Comparison of ENCODE assay signal across 20 cellular contexts in the genomic region with DNA sequence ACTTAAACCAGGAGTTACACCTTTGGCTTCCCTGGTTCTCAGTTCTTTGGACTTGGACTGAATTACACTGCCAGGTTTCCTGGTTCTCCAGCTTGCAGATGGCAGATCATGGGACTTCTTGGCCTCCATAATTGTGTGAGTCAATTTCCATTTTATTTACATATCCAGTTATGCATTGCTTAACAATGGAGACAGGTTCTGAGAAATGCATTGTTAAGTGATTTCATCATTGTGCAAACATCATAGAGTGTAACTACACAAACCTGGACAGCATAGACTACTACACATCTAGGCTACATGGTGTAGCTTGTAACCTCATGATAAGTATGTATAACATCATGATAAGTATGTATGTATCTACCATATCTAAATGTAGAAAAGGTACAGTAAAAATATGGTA.
A peak's percentile ranks its signal among the peaks of the same experiment; 100 is the strongest.
DNase-seq lines count a peak whose midpoint lies in the region; ATAC-seq, FAIRE-seq and TF ChIP-seq lines count a peak whose summit lies in the region.
"Had no signal": no experiment of that assay in that cellular context is flagged by ENCODE, and none has a peak within 500 bp of the region (broad histone marks: within the 10 kb centered on the region; RNA-seq: fewer than 3 reads in every experiment).

No MANE protein-coding gene starts in this region.

- peak overlapping the region; percentile 25 for H2AFZ ChIP-seq in osteoblast (ENCODE audit: low read length)
- H2AFZ ChIP-seq: parathyroid adenoma had no signal

- H3K27ac ChIP-seq in esophagus (ENCODE audit: low read depth in 2 of 2, low read length in 1 of 2): peak overlapping the region; percentile 4 to 55
- peak overlapping the region; percentile 31 for H3K27ac ChIP-seq in osteoblast (ENCODE audit: low read depth, low read length)
- H3K27ac ChIP-seq: BLaER1, dorsolateral prefrontal cortex, gastroesophageal sphincter, parathyroid adenoma, thyroid gland had no signal

- DNase-seq in GM12892 (ENCODE audit: insufficient read length): no peak
- peak; percentile 67 for DNase-seq in NCI-H69 (lab: John Stamatoyannopoulos, UW)
- DNase-seq in osteoblast (ENCODE audit: insufficient read length, low spot score, missing footprints): no peak
- DNase-seq in NCI-H510A treated with DMSO at 0.1 percent for 48 hours (lab: John Stamatoyannopoulos, UW): no peak
- no peak for DNase-seq in NCI-H524 (lab: John Stamatoyannopoulos, UW)
- DNase-seq: activated CD4-positive, alpha-beta T cell treated with anti-CD3 and anti-CD28 coated beads for 36 hours; activated CD8-positive, alpha-beta memory T cell treated with anti-CD3 and anti-CD28 coated beads, Interleukin-2, amount 50 U/mL, for 4 hours; DMS 273 treated with DMSO at 0.1 percent for 48 hours; dorsolateral prefrontal cortex; naive B cell; NCI-H1436 treated with DMSO at 0.1 percent for 48 hours; OCI-M1; small intestine; thyroid gland had no signal

- no peak for TF ChIP-seq CTCF in osteoblast (IDR thresholded peaks at IDR 0.05; ENCODE audit: extremely low read depth, low read depth, low read length)

- no peak for ATAC-seq in GM21619 (IDR thresholded peaks at IDR 0.05; ENCODE audit: unreplicated experiment)
- ATAC-seq: activated CD4-positive, alpha-beta T cell treated with anti-CD3 and anti-CD28 coated beads for 36 hours; gastroesophageal sphincter had no signal

- no peaks in the 10 kb centered on the region for H4K20me1 ChIP-seq in osteoblast (ENCODE audit: insufficient read depth, low read length)
- H4K20me1 ChIP-seq: BLaER1 had no signal

- H3K36me3 ChIP-seq in esophagus (ENCODE audit: control insufficient read depth in 2 of 2, insufficient read depth in 2 of 2, low read length in 1 of 2): no peaks in the 10 kb centered on the region
- no peaks in the 10 kb centered on the region for H3K36me3 ChIP-seq in osteoblast (ENCODE audit: insufficient read depth, low read length)
- H3K36me3 ChIP-seq: BLaER1, gastroesophageal sphincter, thyroid gland had no signal

- H3K9me3 ChIP-seq in esophagus (ENCODE audit: control insufficient read depth in 2 of 2, insufficient read depth in 1 of 2, low read depth in 1 of 2, low read length in 1 of 2) (no peaks in the 10 kb centered on the region), osteoblast (ENCODE audit: low read depth, low read length) (no peaks in the 10 kb centered on the region)
- H3K9me3 ChIP-seq: BLaER1, gastroesophageal sphincter, thyroid gland had no signal

- no peaks in the 10 kb centered on the region for H3K79me2 ChIP-seq in osteoblast (ENCODE audit: insufficient read depth, low read length)
- H3K79me2 ChIP-seq: parathyroid adenoma had no signal

- no peak overlapping the region for H3K4me2 ChIP-seq in osteoblast (ENCODE audit: insufficient read depth, low read length)
- H3K4me2 ChIP-seq: BLaER1 had no signal

- peak; percentile 82 for FAIRE-seq in GM12892 (lab: Jason Lieb, UNC)
- FAIRE-seq: small intestine had no signal

- no peaks in the 10 kb centered on the region for H3K27me3 ChIP-seq in esophagus (ENCODE audit: control insufficient read depth in 1 of 2, insufficient read depth in 2 of 2, low read length in 2 of 2)
- H3K27me3 ChIP-seq in osteoblast (ENCODE audit: insufficient read depth, low read length): no peaks in the 10 kb centered on the region
- H3K27me3 ChIP-seq: BLaER1, dorsolateral prefrontal cortex, gastroesophageal sphincter, thyroid gland had no signal

- no peak for TF ChIP-seq POLR2A in GM12892 (IDR thresholded peaks at IDR 0.05; ENCODE audit: low read depth, low read length)

- H3K4me1 ChIP-seq in esophagus (ENCODE audit: control insufficient read depth in 2 of 2, insufficient read depth in 2 of 2, low read length in 1 of 2): no peaks in the 10 kb centered on the region
- H3K4me1 ChIP-seq in osteoblast (ENCODE audit: insufficient read depth, low read length): peaks cover 5% of the 10 kb centered on the region
- H3K4me1 ChIP-seq: BLaER1, gastroesophageal sphincter had no signal

- H3K4me3 ChIP-seq in esophagus (ENCODE audit: low read depth in 1 of 2, low read length in 2 of 2) (no peak overlapping the region), osteoblast (ENCODE audit: insufficient read depth, low read length) (no peak overlapping the region)
- H3K4me3 ChIP-seq: BLaER1, dorsolateral prefrontal cortex, gastroesophageal sphincter, lung, thyroid gland had no signal
